ENCODE assay signal across 2 cellular contexts in genomic region chr18:57910817-57911216, GRCh38.
TF ChIP-seq lines count a peak whose summit lies in the region.

No MANE protein-coding gene starts in this region.

TF ChIP-seq in Ishikawa, 13 proteins besides CTCF, POLR2A, EP300 and RAD21:
- TF ChIP-seq, protein P1, sequence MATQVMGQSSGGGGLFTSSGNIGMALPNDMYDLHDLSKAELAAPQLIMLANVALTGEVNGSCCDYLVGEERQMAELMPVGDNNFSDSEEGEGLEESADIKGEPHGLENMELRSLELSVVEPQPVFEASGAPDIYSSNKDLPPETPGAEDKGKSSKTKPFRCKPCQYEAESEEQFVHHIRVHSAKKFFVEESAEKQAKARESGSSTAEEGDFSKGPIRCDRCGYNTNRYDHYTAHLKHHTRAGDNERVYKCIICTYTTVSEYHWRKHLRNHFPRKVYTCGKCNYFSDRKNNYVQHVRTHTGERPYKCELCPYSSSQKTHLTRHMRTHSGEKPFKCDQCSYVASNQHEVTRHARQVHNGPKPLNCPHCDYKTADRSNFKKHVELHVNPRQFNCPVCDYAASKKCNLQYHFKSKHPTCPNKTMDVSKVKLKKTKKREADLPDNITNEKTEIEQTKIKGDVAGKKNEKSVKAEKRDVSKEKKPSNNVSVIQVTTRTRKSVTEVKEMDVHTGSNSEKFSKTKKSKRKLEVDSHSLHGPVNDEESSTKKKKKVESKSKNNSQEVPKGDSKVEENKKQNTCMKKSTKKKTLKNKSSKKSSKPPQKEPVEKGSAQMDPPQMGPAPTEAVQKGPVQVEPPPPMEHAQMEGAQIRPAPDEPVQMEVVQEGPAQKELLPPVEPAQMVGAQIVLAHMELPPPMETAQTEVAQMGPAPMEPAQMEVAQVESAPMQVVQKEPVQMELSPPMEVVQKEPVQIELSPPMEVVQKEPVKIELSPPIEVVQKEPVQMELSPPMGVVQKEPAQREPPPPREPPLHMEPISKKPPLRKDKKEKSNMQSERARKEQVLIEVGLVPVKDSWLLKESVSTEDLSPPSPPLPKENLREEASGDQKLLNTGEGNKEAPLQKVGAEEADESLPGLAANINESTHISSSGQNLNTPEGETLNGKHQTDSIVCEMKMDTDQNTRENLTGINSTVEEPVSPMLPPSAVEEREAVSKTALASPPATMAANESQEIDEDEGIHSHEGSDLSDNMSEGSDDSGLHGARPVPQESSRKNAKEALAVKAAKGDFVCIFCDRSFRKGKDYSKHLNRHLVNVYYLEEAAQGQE (IDR thresholded peaks at IDR 0.05; ENCODE audit: low read depth): no peak
- TF ChIP-seq YY1 (IDR thresholded peaks at IDR 0.05; ENCODE audit: low read depth) (no peak), CEBPB (IDR thresholded peaks at IDR 0.05) (no peak), CREB1 (IDR thresholded peaks at IDR 0.05; ENCODE audit: low read depth) (no peak), TAF1 (IDR thresholded peaks at IDR 0.05; ENCODE audit: low read depth) (no peak), EGR1 (IDR thresholded peaks at IDR 0.05) (no peak), TCF12 (IDR thresholded peaks at IDR 0.05; ENCODE audit: low read depth) (no peak), NFIC (IDR thresholded peaks at IDR 0.05) (no peak), ZBTB7A (IDR thresholded peaks at IDR 0.05; ENCODE audit: low read depth) (no peak), TEAD4 (IDR thresholded peaks at IDR 0.05) (no peak), FOXM1 (IDR thresholded peaks at IDR 0.05; ENCODE audit: borderline replicate concordance, low read depth) (no peak)
- TF ChIP-seq, protein P2, sequence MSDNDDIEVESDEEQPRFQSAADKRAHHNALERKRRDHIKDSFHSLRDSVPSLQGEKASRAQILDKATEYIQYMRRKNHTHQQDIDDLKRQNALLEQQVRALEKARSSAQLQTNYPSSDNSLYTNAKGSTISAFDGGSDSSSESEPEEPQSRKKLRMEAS (IDR thresholded peaks at IDR 0.05): no peak
- TF ChIP-seq, protein P3, sequence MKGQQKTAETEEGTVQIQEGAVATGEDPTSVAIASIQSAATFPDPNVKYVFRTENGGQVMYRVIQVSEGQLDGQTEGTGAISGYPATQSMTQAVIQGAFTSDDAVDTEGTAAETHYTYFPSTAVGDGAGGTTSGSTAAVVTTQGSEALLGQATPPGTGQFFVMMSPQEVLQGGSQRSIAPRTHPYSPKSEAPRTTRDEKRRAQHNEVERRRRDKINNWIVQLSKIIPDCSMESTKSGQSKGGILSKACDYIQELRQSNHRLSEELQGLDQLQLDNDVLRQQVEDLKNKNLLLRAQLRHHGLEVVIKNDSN (IDR thresholded peaks at IDR 0.05): no peak

TF ChIP-seq in GM12878, 131 proteins besides CTCF, POLR2A, EP300 and RAD21 (continued from another document):
- TF ChIP-seq ZBTB11 (CRISPR knock-in tag; IDR thresholded peaks at IDR 0.05) (no peak), CBFB (IDR thresholded peaks at IDR 0.05; ENCODE audit: low read depth) (no peak), WRNIP1 (IDR thresholded peaks at IDR 0.05; ENCODE audit: borderline replicate concordance, low read depth, low read length) (no peak), PRDM15 (CRISPR knock-in tag; IDR thresholded peaks at IDR 0.05) (no peak), ZBTB33 (IDR thresholded peaks at IDR 0.05) (no peak), ZNF622 (IDR thresholded peaks at IDR 0.05) (no peak), ZNF24 (IDR thresholded peaks at IDR 0.05) (no peak), SIX5 (IDR thresholded peaks at IDR 0.05; ENCODE audit: low read depth, low read length, severe bottlenecking) (no peak), STAT3 (IDR thresholded peaks at IDR 0.05; ENCODE audit: low read depth, low read length) (no peak), HDGF (IDR thresholded peaks at IDR 0.05) (no peak), LARP7 (IDR thresholded peaks at IDR 0.05) (no peak), YBX1 (IDR thresholded peaks at IDR 0.05) (no peak), YY1 (IDR thresholded peaks at IDR 0.05; ENCODE audit: low read depth, low read length) (no peak), NR2C1 (IDR thresholded peaks at IDR 0.05) (peak; percentile 40), POLR2AphosphoS5 (IDR thresholded peaks at IDR 0.05; ENCODE audit: low read length) (no peak), BCLAF1 (IDR thresholded peaks at IDR 0.05) (no peak), NR2C2 (IDR thresholded peaks at IDR 0.05; ENCODE audit: borderline replicate concordance, control insufficient read depth, insufficient read length, low read depth) (peak; percentile 63), CREM (IDR thresholded peaks at IDR 0.05; ENCODE audit: low read depth) (no peak), MYC (IDR thresholded peaks at IDR 0.05; ENCODE audit: insufficient read depth, insufficient read length, insufficient replicate concordance, low read length, severe bottlenecking) (no peak)
- TF ChIP-seq, protein P4, sequence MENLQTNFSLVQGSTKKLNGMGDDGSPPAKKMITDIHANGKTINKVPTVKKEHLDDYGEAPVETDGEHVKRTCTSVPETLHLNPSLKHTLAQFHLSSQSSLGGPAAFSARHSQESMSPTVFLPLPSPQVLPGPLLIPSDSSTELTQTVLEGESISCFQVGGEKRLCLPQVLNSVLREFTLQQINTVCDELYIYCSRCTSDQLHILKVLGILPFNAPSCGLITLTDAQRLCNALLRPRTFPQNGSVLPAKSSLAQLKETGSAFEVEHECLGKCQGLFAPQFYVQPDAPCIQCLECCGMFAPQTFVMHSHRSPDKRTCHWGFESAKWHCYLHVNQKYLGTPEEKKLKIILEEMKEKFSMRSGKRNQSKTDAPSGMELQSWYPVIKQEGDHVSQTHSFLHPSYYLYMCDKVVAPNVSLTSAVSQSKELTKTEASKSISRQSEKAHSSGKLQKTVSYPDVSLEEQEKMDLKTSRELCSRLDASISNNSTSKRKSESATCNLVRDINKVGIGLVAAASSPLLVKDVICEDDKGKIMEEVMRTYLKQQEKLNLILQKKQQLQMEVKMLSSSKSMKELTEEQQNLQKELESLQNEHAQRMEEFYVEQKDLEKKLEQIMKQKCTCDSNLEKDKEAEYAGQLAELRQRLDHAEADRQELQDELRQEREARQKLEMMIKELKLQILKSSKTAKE (IDR thresholded peaks at IDR 0.05; ENCODE audit: low read depth, poor library complexity, severe bottlenecking): no peak
